In genomic region chr13:63551731-63552130, GRCh38 we compare ENCODE assay signal across 33 cellular contexts.
"Had no signal": no experiment of that assay in that cellular context is flagged by ENCODE, and none has a peak within 500 bp of the region (broad histone marks: within the 10 kb centered on the region; RNA-seq: fewer than 3 reads in every experiment).

No MANE protein-coding gene starts in this region.

- H3K27me3 ChIP-seq: ascending aorta, cardiac muscle cell had no signal

- ATAC-seq: activated CD8-positive, alpha-beta T cell treated with anti-CD3 and anti-CD28 coated beads for 36 hours; activated T-cell treated with anti-CD3 and anti-CD28 coated beads, Interleukin-2, amount 50 U/mL, for 72 hours; activated T-helper 17 cell treated with anti-CD3 and anti-CD28 coated beads, Interleukin-2, amount 50 U/mL, for 72 hours; PC-3; Right ventricle myocardium inferior; SK-N-SH treated with all-trans-retinoic acid at 6 μM for 48 hours had no signal

- H3K4me1 ChIP-seq: ascending aorta had no signal

- H3K4me3 ChIP-seq: ascending aorta, cardiac muscle cell had no signal

- H3K27ac ChIP-seq: ascending aorta, cardiac muscle cell, RWPE1, WERI-Rb-1 had no signal

- DNase-seq: activated CD4-positive, alpha-beta T cell treated with anti-CD3 and anti-CD28 coated beads for 1 hour; activated CD4-positive, alpha-beta T cell treated with anti-CD3 and anti-CD28 coated beads for 48 hours; activated CD4-positive, alpha-beta T cell treated with anti-CD3 and anti-CD28 coated beads, Interleukin-2, amount 50 U/mL, for 4 hours; activated CD4-positive, CD25-positive, alpha-beta regulatory T cell; activated CD8-positive, alpha-beta T cell treated with anti-CD3 and anti-CD28 coated beads for 36 hours; activated effector memory CD4-positive, alpha-beta T cell treated with anti-CD3 and anti-CD28 coated beads, Interleukin-2, amount 50 U/mL, for 16 hours; activated naive CD4-positive, alpha-beta T cell; activated naive CD4-positive, alpha-beta T cell treated with anti-CD3 and anti-CD28 coated beads, Interleukin-2, amount 50 U/mL, for 16 hours; activated naive CD8-positive, alpha-beta T cell treated with anti-CD3 and anti-CD28 coated beads for 36 hours; activated T-cell treated with anti-CD3 and anti-CD28 coated beads, Interleukin-2, amount 50 U/mL, for 1 hour; activated T-cell treated with anti-CD3 and anti-CD28 coated beads, Interleukin-2, amount 50 U/mL, for 72 hours; amniotic stem cell; Karpas-422; NCI-H1048; NCI-H1105 treated with DMSO at 0.1 percent for 48 hours; NCI-H1436; NCI-H1694 treated with DMSO at 0.1 percent for 48 hours; NCI-H2029; NCI-H510A; NCI-H526; NCI-H748 treated with DMSO at 0.1 percent for 48 hours; NK-92 treated with Interleukin-12 subunit alpha and Interleukin-12 subunit beta, amount 100 ng/mL, for 24 hours; PC-3; SIG-M5; SW 1271; T1000; WERI-Rb-1 had no signal

- H3K9me3 ChIP-seq: ascending aorta had no signal

- H3K36me3 ChIP-seq: ascending aorta, cardiac muscle cell, WERI-Rb-1 had no signal
